Comparison of ENCODE assay signal across 8 cellular contexts in genomic region chr14:93042968-93043940, GRCh38.
A peak's percentile ranks its signal among the peaks of the same experiment; 100 is the strongest.
DNase-seq lines count a peak whose midpoint lies in the region; ATAC-seq, FAIRE-seq and TF ChIP-seq lines count a peak whose summit lies in the region.

No MANE protein-coding gene starts in this region.

- WGBS in gastroesophageal sphincter (ENCODE audit: low coverage in 1 of 2), 2 donors, result 65 to 71% methylated on average over 9 to 11 of the region's 13 CpGs

- H3K4me1 Mint-ChIP-seq in T-helper 17 cell, result peaks cover 28% of the 10 kb centered on the region
- H3K4me1 Mint-ChIP-seq in stimulated activated effector memory CD8-positive, alpha-beta T cell treated with anti-CD3 and anti-CD28 coated beads, Interleukin-12 subunit alpha, Interleukin-12 subunit beta, amount 100 ng/mL, for 72 hours, result peaks cover 72% of the 10 kb centered on the region

- no peaks in the 10 kb centered on the region for H3K36me3 ChIP-seq in gastroesophageal sphincter

- TF ChIP-seq CTCF in gastroesophageal sphincter (IDR thresholded peaks at IDR 0.05), result no peak

- H3K4me1 ChIP-seq in gastroesophageal sphincter, result peaks cover 18 to 99% (median 64%) of the 10 kb centered on the region in 3 donors

- H3K27ac Mint-ChIP-seq in T-helper 17 cell, result peak overlapping the region; percentile 43
- peak overlapping the region; percentile 84 for H3K27ac Mint-ChIP-seq in stimulated activated effector memory CD8-positive, alpha-beta T cell treated with anti-CD3 and anti-CD28 coated beads, Interleukin-12 subunit alpha, Interleukin-12 subunit beta, amount 100 ng/mL, for 72 hours

- H3K9me3 ChIP-seq in T-helper 17 cell (ENCODE audit: control insufficient read depth, low read length, poor library complexity, severe bottlenecking) (no peaks in the 10 kb centered on the region), gastroesophageal sphincter (no peaks in the 10 kb centered on the region)

- TF ChIP-seq POLR2A in gastroesophageal sphincter (IDR thresholded peaks at IDR 0.05), result no peak

- H3K4me3 Mint-ChIP-seq in T-helper 17 cell, result no peak overlapping the region
- H3K4me3 Mint-ChIP-seq in stimulated activated effector memory CD8-positive, alpha-beta T cell treated with anti-CD3 and anti-CD28 coated beads, Interleukin-12 subunit alpha, Interleukin-12 subunit beta, amount 100 ng/mL, for 72 hours, result no peak overlapping the region

- H3K27ac ChIP-seq in gastroesophageal sphincter, result peak overlapping the region; percentile 85 to 95 (median 90)

- TF ChIP-seq EP300 in gastroesophageal sphincter (IDR thresholded peaks at IDR 0.05), result no peak

- DNase-seq in GM19239 (ENCODE audit: insufficient read length, low spot score) (no peak), T-helper 17 cell (no peak), NCI-H748 treated with DMSO at 0.1 percent for 48 hours (lab: John Stamatoyannopoulos, UW) (no peak), NCI-H748 (lab: John Stamatoyannopoulos, UW; ENCODE audit: unreplicated experiment) (no peak)
- DNase-seq in stimulated activated effector memory CD8-positive, alpha-beta T cell treated with anti-CD3 and anti-CD28 coated beads, Interleukin-12 subunit alpha, Interleukin-12 subunit beta, amount 100 ng/mL, for 72 hours (ENCODE audit: low spot score in 2 of 2), result no peak

- no peaks in the 10 kb centered on the region for H3K27me3 Mint-ChIP-seq in T-helper 17 cell

- no peak overlapping the region for H3K4me3 ChIP-seq in gastroesophageal sphincter

- peak; percentile 40 for FAIRE-seq in GM19239 (lab: Jason Lieb, UNC)

- H3K27me3 ChIP-seq in gastroesophageal sphincter, result no peaks in the 10 kb centered on the region

- ATAC-seq in T-helper 17 cell (no peak), gastroesophageal sphincter (peak; percentile 33), GM18498 (IDR thresholded peaks at IDR 0.05; ENCODE audit: unreplicated experiment) (no peak), HG03280 (IDR thresholded peaks at IDR 0.05; ENCODE audit: unreplicated experiment) (no peak)
- peak; percentile 47 for ATAC-seq in stimulated activated effector memory CD8-positive, alpha-beta T cell treated with anti-CD3 and anti-CD28 coated beads, Interleukin-12 subunit alpha, Interleukin-12 subunit beta, amount 100 ng/mL, for 72 hours

- peaks cover 2% of the 10 kb centered on the region for H3K36me3 Mint-ChIP-seq in T-helper 17 cell (ENCODE audit: low read depth)
- no peaks in the 10 kb centered on the region for H3K36me3 Mint-ChIP-seq in stimulated activated effector memory CD8-positive, alpha-beta T cell treated with anti-CD3 and anti-CD28 coated beads, Interleukin-12 subunit alpha, Interleukin-12 subunit beta, amount 100 ng/mL, for 72 hours

- no peaks in the 10 kb centered on the region for H3K9me3 Mint-ChIP-seq in stimulated activated effector memory CD8-positive, alpha-beta T cell treated with anti-CD3 and anti-CD28 coated beads, Interleukin-12 subunit alpha, Interleukin-12 subunit beta, amount 100 ng/mL, for 72 hours

Comparison
In these comparisons a context has a peak if more than half of its experiments do, and no peak if none do; other contexts are left out.
1. ATAC-seq: peak in gastroesophageal sphincter (single experiment) and stimulated activated effector memory CD8-positive, alpha-beta T cell treated with anti-CD3 and anti-CD28 coated beads, Interleukin-12 subunit alpha, Interleukin-12 subunit beta, amount 100 ng/mL, for 72 hours (single experiment); none in T-helper 17 cell (single experiment), GM18498 (single experiment) and HG03280 (single experiment).